In the genomic region with DNA sequence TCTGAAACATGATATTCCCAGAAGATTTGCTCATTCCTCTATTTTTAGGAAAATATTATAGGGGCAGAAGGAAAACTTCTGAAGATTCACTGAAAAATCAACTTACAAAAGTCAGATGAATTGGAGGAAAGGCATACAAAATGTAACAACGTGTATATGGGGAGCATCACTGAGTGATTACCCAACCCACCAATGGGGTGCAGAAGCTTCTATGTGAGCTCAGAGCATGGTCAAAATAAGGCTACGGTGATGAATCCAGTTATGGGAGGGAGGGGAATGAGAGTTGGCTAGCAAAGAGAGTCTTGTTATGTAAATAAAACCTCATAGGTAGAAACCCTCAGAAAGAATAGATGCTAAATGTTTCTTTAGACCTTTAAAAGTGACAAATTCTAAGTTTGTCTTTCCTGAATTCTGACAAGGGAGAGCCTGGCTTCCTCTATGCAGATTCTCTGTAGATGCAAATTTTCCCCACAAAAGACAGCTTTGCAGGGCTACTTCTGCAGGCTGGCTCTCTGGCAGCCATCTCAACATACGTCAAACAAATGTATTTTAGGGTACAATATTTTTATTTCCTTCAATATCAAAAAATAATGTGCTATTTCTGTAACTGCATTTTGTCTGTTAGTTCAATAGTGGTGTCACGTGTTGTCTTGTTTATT, we compare ENCODE assay signal across 29 cellular contexts.
DNase-seq lines count a peak whose midpoint lies in the region; ATAC-seq and TF ChIP-seq lines count a peak whose summit lies in the region.
"Had no signal": no experiment of that assay in that cellular context is flagged by ENCODE, and none has a peak within 500 bp of the region (broad histone marks: within the 10 kb centered on the region; RNA-seq: fewer than 3 reads in every experiment).

No MANE protein-coding gene starts in this region.

- CTCF ChIA-PET in OCI-LY7 (lab: Charles Lee; ENCODE audit: unreplicated experiment): no interaction called here

- no peak overlapping the region for H3K4me3 ChIP-seq in GM23338
- no peak overlapping the region for H3K4me3 ChIP-seq in OCI-LY7 (ENCODE audit: low read depth, low read length, poor library complexity, severe bottlenecking)
- no peak overlapping the region for H3K4me3 ChIP-seq in fibroblast of mammary gland (ENCODE audit: control insufficient read depth, low read depth, low read length)
- H3K4me3 ChIP-seq in osteoblast (ENCODE audit: insufficient read depth, low read length): no peak overlapping the region
- no peak overlapping the region for H3K4me3 ChIP-seq in lower leg skin (ENCODE audit: low read depth, poor library complexity, severe bottlenecking)
- H3K4me3 ChIP-seq: ascending aorta, esophagus muscularis mucosa, ovary, SK-N-MC had no signal

- H3K4me3 Mint-ChIP-seq in GM23338: peak overlapping the region; percentile 12; the same call in 2 of the 3 replicates
- H3K4me3 Mint-ChIP-seq: activated CD4-positive, alpha-beta T cell treated with anti-CD3 and anti-CD28 coated beads for 36 hours; activated CD8-positive, alpha-beta T cell treated with anti-CD3 and anti-CD28 coated beads, Interleukin-2, amount 10 ng/mL, durations not matched to agents 7 days and 5 days; activated naive CD8-positive, alpha-beta T cell treated with anti-CD3 and anti-CD28 coated beads for 36 hours; nephron; T-helper 17 cell; type B pancreatic cell had no signal

- peaks cover 79% of the 10 kb centered on the region for H3K9me3 Mint-ChIP-seq in GM23338

- peak; percentile 44 for DNase-seq in GM23338 (ENCODE audit: low spot score)
- DNase-seq in OCI-LY7 (ENCODE audit: low spot score): peak; percentile 34
- peak; percentile 38 for DNase-seq in fibroblast of mammary gland (ENCODE audit: low read depth)
- peak; percentile 76 for DNase-seq in osteoblast (ENCODE audit: insufficient read length, low spot score, missing footprints)
- no peak for DNase-seq in DMS53 (lab: John Stamatoyannopoulos, UW)
- DNase-seq in lower leg skin (ENCODE audit: low spot score in 2 of 2): no peak
- no peak for DNase-seq in DMS79 treated with DMSO at 0.1 percent for 48 hours (lab: John Stamatoyannopoulos, UW)
- DNase-seq: ACHN; activated CD4-positive, alpha-beta T cell treated with anti-CD3 and anti-CD28 coated beads for 36 hours; activated CD8-positive, alpha-beta T cell treated with anti-CD3 and anti-CD28 coated beads, Interleukin-2, amount 10 ng/mL, durations not matched to agents 7 days and 5 days; activated effector memory CD4-positive, alpha-beta T cell treated with anti-CD3 and anti-CD28 coated beads, Interleukin-2, amount 50 U/mL, for 16 hours; activated naive CD8-positive, alpha-beta T cell treated with anti-CD3 and anti-CD28 coated beads for 36 hours; activated T-cell treated with anti-CD3 and anti-CD28 coated beads, Interleukin-2, amount 50 U/mL, for 1 hour; central memory CD4-positive, alpha-beta T cell; dermis blood vessel endothelial cell; DMS153; GDM1; NCI-H2081; NCI-H82; ovary; substantia nigra; T-helper 17 cell had no signal

- WGBS in lower leg skin, 2 donors: 50 to 56% methylated on average over 4 of the region's 4 CpGs

- POLR2A ChIA-PET in OCI-LY7 (lab: Charles Lee): interaction anchor here (1.2 kb wide), 1 partner anchor 53 kb away, joined by 3 read pairs; no protein-coding TSS in a partner anchor

- intact Hi-C loops in OCI-LY7 (cut with micrococcal nuclease; ENCODE audit: unreplicated experiment): no loop called here
- intact Hi-C loops in lower leg skin (cut with DNase I; ENCODE audit: low total_unique reads): no loop called here

- peaks cover 2% of the 10 kb centered on the region for H3K27me3 Mint-ChIP-seq in GM23338 (ENCODE audit: insufficient read depth, low read depth, poor library complexity)
- H3K27me3 Mint-ChIP-seq: T-helper 17 cell, type B pancreatic cell had no signal

- TF ChIP-seq POLR2A in lower leg skin (IDR thresholded peaks at IDR 0.05): no peak

- H3K27ac ChIP-seq in GM23338 (ENCODE audit: low read depth) (peak overlapping the region; percentile 58), OCI-LY7 (ENCODE audit: low read depth, low read length, poor library complexity, severe bottlenecking) (no peak overlapping the region), osteoblast (ENCODE audit: low read depth, low read length) (no peak overlapping the region)
- H3K27ac ChIP-seq: ascending aorta, esophagus muscularis mucosa, ovary, SK-N-MC had no signal

- H3K36me3 ChIP-seq in GM23338 (ENCODE audit: insufficient read depth) (peaks cover 28% of the 10 kb centered on the region), OCI-LY7 (ENCODE audit: insufficient read depth, low read length) (peaks cover 10% of the 10 kb centered on the region), osteoblast (ENCODE audit: insufficient read depth, low read length) (no peaks in the 10 kb centered on the region)
- H3K36me3 ChIP-seq: ascending aorta, esophagus muscularis mucosa, ovary had no signal

- H3K9me2 ChIP-seq in GM23338 (ENCODE audit: insufficient read depth) (peaks cover 15% of the 10 kb centered on the region), OCI-LY7 (ENCODE audit: insufficient read depth, low read length) (no peaks in the 10 kb centered on the region)

- H3F3A ChIP-seq in GM23338 (replicated peaks; ENCODE audit: low read depth): peaks cover 5% of the 10 kb centered on the region

- H4K20me1 ChIP-seq in GM23338 (replicated peaks; ENCODE audit: insufficient read depth) (no peaks in the 10 kb centered on the region), OCI-LY7 (ENCODE audit: insufficient read depth, low read length) (no peaks in the 10 kb centered on the region), osteoblast (ENCODE audit: insufficient read depth, low read length) (no peaks in the 10 kb centered on the region)

- no TSS peak for BruUV-seq in OCI-LY7 (replicated peaks; lab: Mats Ljungman, UMichigan)

- peaks cover 21% of the 10 kb centered on the region for H3K4me1 Mint-ChIP-seq in GM23338
- H3K4me1 Mint-ChIP-seq: activated CD4-positive, alpha-beta T cell treated with anti-CD3 and anti-CD28 coated beads for 36 hours; activated naive CD8-positive, alpha-beta T cell treated with anti-CD3 and anti-CD28 coated beads for 36 hours; T-helper 17 cell had no signal

- H3K27me3 ChIP-seq in GM23338 (ENCODE audit: insufficient read depth) (no peaks in the 10 kb centered on the region), osteoblast (ENCODE audit: insufficient read depth, low read length) (no peaks in the 10 kb centered on the region)
- H3K27me3 ChIP-seq: ascending aorta, esophagus muscularis mucosa, ovary had no signal

- H3K36me3 Mint-ChIP-seq in GM23338 (ENCODE audit: low read depth): peaks cover 65% of the 10 kb centered on the region

- H3K9me3 ChIP-seq in OCI-LY7 (ENCODE audit: low read length) (peaks cover 65% of the 10 kb centered on the region), osteoblast (ENCODE audit: low read depth, low read length) (peaks cover 2% of the 10 kb centered on the region)

- H3K4me2 ChIP-seq in GM23338: peak overlapping the region; percentile 65
- H3K4me2 ChIP-seq in OCI-LY7 (ENCODE audit: low read length): peak overlapping the region; percentile 31
- H3K4me2 ChIP-seq in osteoblast (ENCODE audit: insufficient read depth, low read length): peak overlapping the region; percentile 15

- H3K4me1 ChIP-seq in GM23338 (ENCODE audit: insufficient read depth): peaks cover 23% of the 10 kb centered on the region
- H3K4me1 ChIP-seq in OCI-LY7 (ENCODE audit: insufficient read depth, low read length, poor library complexity, severe bottlenecking): peaks cover 10% of the 10 kb centered on the region
- H3K4me1 ChIP-seq in osteoblast (ENCODE audit: insufficient read depth, low read length): peaks cover 11% of the 10 kb centered on the region
- H3K4me1 ChIP-seq: ascending aorta had no signal

- no peaks in the 10 kb centered on the region for H3K79me2 ChIP-seq in GM23338 (replicated peaks; ENCODE audit: insufficient read depth)
- H3K79me2 ChIP-seq in OCI-LY7 (ENCODE audit: insufficient read depth, low read depth, low read length): no peaks in the 10 kb centered on the region
- no peaks in the 10 kb centered on the region for H3K79me2 ChIP-seq in osteoblast (ENCODE audit: insufficient read depth, low read length)

- H2AFZ ChIP-seq in GM23338 (peak overlapping the region; percentile 0; the same call in 1 of the 2 replicates), OCI-LY7 (ENCODE audit: low read length) (peak overlapping the region; percentile 73), osteoblast (ENCODE audit: low read length) (peak overlapping the region; percentile 13)

- peak overlapping the region; percentile 53; the same call in 1 of the 2 replicates for H3K27ac Mint-ChIP-seq in GM23338
- H3K27ac Mint-ChIP-seq: activated CD4-positive, alpha-beta T cell treated with anti-CD3 and anti-CD28 coated beads for 36 hours; activated CD8-positive, alpha-beta T cell treated with anti-CD3 and anti-CD28 coated beads, Interleukin-2, amount 10 ng/mL, durations not matched to agents 7 days and 5 days; activated naive CD8-positive, alpha-beta T cell treated with anti-CD3 and anti-CD28 coated beads for 36 hours; nephron; T-helper 17 cell; type B pancreatic cell had no signal

- TF ChIP-seq CTCF in GM23338 (conservative IDR thresholded peaks at IDR 0.05; ENCODE audit: low read depth in 2 of 2): no peak
- no peak for TF ChIP-seq CTCF in OCI-LY7 (conservative IDR thresholded peaks at IDR 0.05; ENCODE audit: low read length)
- TF ChIP-seq CTCF in fibroblast of mammary gland (conservative IDR thresholded peaks at IDR 0.05; ENCODE audit: control insufficient read depth, insufficient read depth, low read depth, low read length): no peak
- no peak for TF ChIP-seq CTCF in osteoblast (IDR thresholded peaks at IDR 0.05; ENCODE audit: extremely low read depth, low read depth, low read length)
- TF ChIP-seq CTCF in lower leg skin (IDR thresholded peaks at IDR 0.05): no peak

- ATAC-seq in GM23338: peak; percentile 79
- ATAC-seq in GM21390 (IDR thresholded peaks at IDR 0.05; ENCODE audit: unreplicated experiment): no peak
- ATAC-seq: activated CD4-positive, alpha-beta T cell treated with anti-CD3 and anti-CD28 coated beads for 36 hours; activated CD8-positive, alpha-beta T cell treated with anti-CD3 and anti-CD28 coated beads, Interleukin-2, amount 10 ng/mL, durations not matched to agents 7 days and 5 days; HCT116; T-helper 17 cell had no signal

TF ChIP-seq in GM23338, 12 proteins besides CTCF, POLR2A, EP300 and RAD21 (continues in another document):
- no peak for TF ChIP-seq NANOG (IDR thresholded peaks at IDR 0.05; ENCODE audit: borderline replicate concordance)

Comparison
In these comparisons a context has a peak if more than half of its experiments do, and no peak if none do; other contexts are left out.
1. DNase-seq: peak in GM23338 (single experiment), OCI-LY7 (single experiment), fibroblast of mammary gland (single experiment) and osteoblast (single experiment); none in DMS53 (single experiment), lower leg skin (0 of 2) and DMS79 treated with DMSO at 0.1 percent for 48 hours (single experiment).
2. H2AFZ ChIP-seq: peak in every context shown above with its lines; median percentile 73 in OCI-LY7; 13 in osteoblast; 0 in GM23338.
3. H3K4me2 ChIP-seq: peak in every context shown above with its lines; median percentile 65 in GM23338; 31 in OCI-LY7; 15 in osteoblast.